ENCODE assay signal across 13 cellular contexts in the genomic region with DNA sequence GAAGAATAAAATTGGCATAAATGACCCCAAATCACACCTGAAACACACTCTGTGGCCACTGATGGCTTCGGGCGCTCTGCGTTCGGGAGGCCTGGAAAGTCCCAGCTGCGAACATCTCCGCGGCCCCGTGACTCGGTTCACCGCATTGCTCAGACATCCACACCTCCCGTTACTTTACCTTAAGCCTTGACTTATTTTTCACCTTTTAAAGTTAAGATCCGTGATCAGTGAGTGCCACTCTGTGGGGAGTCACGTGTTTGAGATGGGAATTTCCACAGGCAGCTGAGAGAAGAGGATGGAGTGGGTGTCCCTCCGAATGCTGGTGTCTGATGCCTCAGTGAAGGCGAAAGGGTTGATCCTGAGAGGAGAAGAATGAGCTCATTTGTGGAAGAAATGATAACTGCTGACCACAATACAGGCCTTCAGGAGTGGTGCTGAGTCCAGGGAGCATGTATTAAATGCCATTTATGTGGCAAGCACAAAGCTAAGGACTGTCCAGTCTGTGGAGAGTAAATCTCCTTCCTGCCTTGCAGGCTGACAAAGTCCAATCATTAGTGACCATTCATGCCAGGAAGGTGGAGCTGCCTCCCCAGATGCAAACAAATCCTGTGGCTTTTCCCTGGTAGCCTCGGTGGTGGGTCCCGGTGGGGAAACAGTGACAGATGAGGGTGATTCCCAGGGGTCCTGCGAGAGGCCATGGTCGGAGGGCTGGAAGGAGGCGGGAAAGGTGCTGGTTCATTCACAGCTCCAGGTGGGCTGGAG.
"Had no signal": no experiment of that assay in that cellular context is flagged by ENCODE, and none has a peak within 500 bp of the region (broad histone marks: within the 10 kb centered on the region; RNA-seq: fewer than 3 reads in every experiment).

No MANE protein-coding gene starts in this region.

- H3K9me3 ChIP-seq: ascending aorta, heart right ventricle, tibial nerve had no signal

- H3K27me3 ChIP-seq: ascending aorta had no signal

- H3K4me3 Mint-ChIP-seq: mesothelial cell of epicardium; stimulated activated effector memory CD8-positive, alpha-beta T cell treated with anti-CD3 and anti-CD28 coated beads, Interleukin-12 subunit alpha, Interleukin-12 subunit beta, amount 100 ng/mL, for 72 hours; WTC11 had no signal

- H3K27ac Mint-ChIP-seq: mesothelial cell of epicardium; stimulated activated effector memory CD8-positive, alpha-beta T cell treated with anti-CD3 and anti-CD28 coated beads, Interleukin-12 subunit alpha, Interleukin-12 subunit beta, amount 100 ng/mL, for 72 hours; WTC11 had no signal

- H3K4me3 ChIP-seq: ascending aorta, heart right ventricle, smooth muscle cell, tibial nerve had no signal

- H3K36me3 ChIP-seq: ascending aorta, heart right ventricle, tibial nerve had no signal

- DNase-seq: activated CD4-positive, alpha-beta T cell treated with anti-CD3 and anti-CD28 coated beads, Interleukin-2, amount 50 U/mL, for 1 hour; activated gamma-delta T cell; activated T-cell treated with anti-CD3 and anti-CD28 coated beads, Interleukin-2, amount 50 U/mL, for 1 hour; foreskin keratinocyte; heart right ventricle; left ventricle myocardium superior had no signal

- H3K36me3 Mint-ChIP-seq: mesothelial cell of epicardium, WTC11 had no signal

- H3K4me1 ChIP-seq: ascending aorta, foreskin keratinocyte, heart right ventricle had no signal

- ATAC-seq: foreskin keratinocyte; heart right ventricle; left ventricle myocardium superior; SK-N-SH treated with all-trans-retinoic acid at 6 μM for 48 hours; stimulated activated effector memory CD8-positive, alpha-beta T cell treated with anti-CD3 and anti-CD28 coated beads, Interleukin-12 subunit alpha, Interleukin-12 subunit beta, amount 100 ng/mL, for 72 hours; WTC11 had no signal

- H3K9me3 Mint-ChIP-seq: stimulated activated effector memory CD8-positive, alpha-beta T cell treated with anti-CD3 and anti-CD28 coated beads, Interleukin-12 subunit alpha, Interleukin-12 subunit beta, amount 100 ng/mL, for 72 hours; WTC11 had no signal

- H3K27ac ChIP-seq: ascending aorta, foreskin keratinocyte, heart right ventricle, tibial nerve had no signal

- H3K4me1 Mint-ChIP-seq: mesothelial cell of epicardium had no signal
